ENCODE assay signal across 22 cellular contexts in the genomic region with DNA sequence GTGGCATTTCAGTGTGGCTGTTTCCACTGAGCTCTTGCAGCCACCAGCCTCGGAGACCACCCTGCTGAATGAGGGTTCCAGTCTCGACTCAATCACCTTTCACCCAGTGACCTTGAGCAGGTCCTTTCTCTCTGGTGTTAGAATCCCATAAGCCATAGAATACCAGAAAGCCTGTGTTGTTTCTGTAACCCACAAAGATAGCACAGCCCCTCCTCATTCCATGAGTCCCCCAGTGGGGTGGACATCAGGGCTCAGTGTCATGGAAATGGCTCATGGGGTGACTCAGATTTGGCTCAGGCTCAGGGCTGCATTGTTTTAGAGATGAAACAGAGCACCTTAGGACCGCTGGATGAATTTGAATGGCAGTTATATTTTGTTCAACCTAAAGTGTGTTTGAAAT.
DNase-seq lines count a peak whose midpoint lies in the region; ATAC-seq and TF ChIP-seq lines count a peak whose summit lies in the region.
"Had no signal": no experiment of that assay in that cellular context is flagged by ENCODE, and none has a peak within 500 bp of the region (broad histone marks: within the 10 kb centered on the region; RNA-seq: fewer than 3 reads in every experiment).

No MANE protein-coding gene starts in this region.

- no peak overlapping the region for H3K9ac ChIP-seq in NT2/D1 (ENCODE audit: insufficient read length, low read depth)
- H3K9ac ChIP-seq in endodermal cell (ENCODE audit: extremely low read depth, low read length, poor library complexity, severe bottlenecking): no peak overlapping the region
- H3K9ac ChIP-seq: BLaER1 treated with 17β-estradiol and CSF1 and Interleukin-3, amounts not matched to agents 10 nM and 100 nM had no signal

- no peak overlapping the region for H3K4me2 ChIP-seq in GM23338
- H3K4me2 ChIP-seq: BLaER1 treated with 17β-estradiol and CSF1 and Interleukin-3, amounts not matched to agents 10 nM and 100 nM; PC-9 had no signal

- H3K4me1 Mint-ChIP-seq in GM23338 (peaks cover 5% of the 10 kb centered on the region; the same call in 2 of the 3 replicates), endodermal cell (peaks cover 9% of the 10 kb centered on the region)
- H3K4me1 Mint-ChIP-seq: T-cell had no signal

- no peak overlapping the region for H3K4me3 ChIP-seq in GM23338
- H3K4me3 ChIP-seq in NT2/D1 (ENCODE audit: insufficient read length, low read depth): no peak overlapping the region
- H3K4me3 ChIP-seq in endodermal cell (ENCODE audit: low read length): no peak overlapping the region
- H3K4me3 ChIP-seq: BLaER1 treated with 17β-estradiol and CSF1 and Interleukin-3, amounts not matched to agents 10 nM and 100 nM; PC-9 had no signal

- peaks cover 7% of the 10 kb centered on the region for H3K4me1 ChIP-seq in GM23338 (ENCODE audit: insufficient read depth)
- no peaks in the 10 kb centered on the region for H3K4me1 ChIP-seq in NT2/D1 (ENCODE audit: insufficient read depth, insufficient read length)
- H3K4me1 ChIP-seq in endodermal cell (ENCODE audit: control insufficient read depth, insufficient read depth, low read length): no peaks in the 10 kb centered on the region

- TF ChIP-seq CTCF in GM23338 (conservative IDR thresholded peaks at IDR 0.05; ENCODE audit: low read depth in 2 of 2) (no peak), endodermal cell (conservative IDR thresholded peaks at IDR 0.05) (no peak)

- no peak overlapping the region for H3K27ac ChIP-seq in GM23338 (ENCODE audit: low read depth)
- H3K27ac ChIP-seq in endodermal cell (ENCODE audit: low read depth, low read length): no peak overlapping the region
- H3K27ac ChIP-seq: BLaER1 treated with 17β-estradiol and CSF1 and Interleukin-3, amounts not matched to agents 10 nM and 100 nM; PC-9 had no signal

- H3K9me3 ChIP-seq in NT2/D1 (ENCODE audit: insufficient read depth, low read length) (peaks cover 11% of the 10 kb centered on the region; the same call in 1 of the 2 replicates), endodermal cell (ENCODE audit: control insufficient read depth, low read length) (peaks cover 9% of the 10 kb centered on the region)
- H3K9me3 ChIP-seq: BLaER1 treated with 17β-estradiol and CSF1 and Interleukin-3, amounts not matched to agents 10 nM and 100 nM had no signal

- H3K4me3 Mint-ChIP-seq in GM23338 (no peak overlapping the region), endodermal cell (no peak overlapping the region)
- H3K4me3 Mint-ChIP-seq: CD4-positive, alpha-beta T cell; T-cell had no signal

- H3K79me2 ChIP-seq in GM23338 (replicated peaks; ENCODE audit: insufficient read depth): no peaks in the 10 kb centered on the region

- H3K27ac Mint-ChIP-seq in GM23338 (no peak overlapping the region), endodermal cell (no peak overlapping the region)
- H3K27ac Mint-ChIP-seq: CD4-positive, alpha-beta T cell; T-cell had no signal

- peaks cover 7% of the 10 kb centered on the region; the same call in 2 of the 3 replicates for H3K9me3 Mint-ChIP-seq in GM23338
- peaks cover 9% of the 10 kb centered on the region for H3K9me3 Mint-ChIP-seq in endodermal cell

- peak; percentile 87 for DNase-seq in GM23338 (ENCODE audit: low spot score)
- peak; percentile 83 for DNase-seq in NT2/D1 (ENCODE audit: low read depth, low spot score)
- peak; percentile 89 for DNase-seq in endodermal cell
- no peak for DNase-seq in AG08395 (ENCODE audit: low spot score)
- DNase-seq: AML-193; CD4-positive, alpha-beta T cell; EL; HCEC 1CT; NCI-H1092 treated with DMSO at 0.1 percent for 48 hours; NCI-H1436 treated with DMSO at 0.1 percent for 48 hours; NCI-H1930; NCI-H2107; NCI-H446; NCI-H524 treated with DMSO at 0.1 percent for 48 hours; NCI-H774; PC-9; Right ventricle myocardium superior; T-cell had no signal

- H3K36me3 Mint-ChIP-seq in GM23338 (ENCODE audit: low read depth) (no peaks in the 10 kb centered on the region), endodermal cell (ENCODE audit: low read depth) (no peaks in the 10 kb centered on the region)
- H3K36me3 Mint-ChIP-seq: T-cell had no signal

- peaks cover 86% of the 10 kb centered on the region for H3K27me3 Mint-ChIP-seq in GM23338 (ENCODE audit: insufficient read depth, low read depth, poor library complexity)
- peaks cover 76% of the 10 kb centered on the region for H3K27me3 Mint-ChIP-seq in endodermal cell (ENCODE audit: insufficient read depth)

- ATAC-seq in GM23338: peak; percentile 99
- ATAC-seq in GM21390 (IDR thresholded peaks at IDR 0.05; ENCODE audit: unreplicated experiment): no peak
- ATAC-seq in HG03378 (IDR thresholded peaks at IDR 0.05; ENCODE audit: unreplicated experiment): no peak
- ATAC-seq in GM21825 (IDR thresholded peaks at IDR 0.05; ENCODE audit: unreplicated experiment): no peak
- ATAC-seq: T-cell had no signal

- WGBS in endodermal cell (ENCODE audit: insufficient coverage in 1 of 2, insufficient read length in 1 of 2), 2 experiments: 0 to 50% methylated on average over 1 to 3 of the region's 3 CpGs

- H3K9me2 ChIP-seq in GM23338 (ENCODE audit: insufficient read depth): no peaks in the 10 kb centered on the region

- no peak overlapping the region for H2AFZ ChIP-seq in GM23338
- H2AFZ ChIP-seq: PC-9 had no signal

- no peaks in the 10 kb centered on the region; the same call in 1 of the 2 replicates for H3F3A ChIP-seq in GM23338 (replicated peaks; ENCODE audit: low read depth)

- no peaks in the 10 kb centered on the region for H3K36me3 ChIP-seq in GM23338 (ENCODE audit: insufficient read depth)
- H3K36me3 ChIP-seq in NT2/D1 (ENCODE audit: insufficient read depth, insufficient read length, low read length): no peaks in the 10 kb centered on the region
- no peaks in the 10 kb centered on the region for H3K36me3 ChIP-seq in endodermal cell (ENCODE audit: control insufficient read depth, insufficient read depth, low read length)
- H3K36me3 ChIP-seq: BLaER1 treated with 17β-estradiol and CSF1 and Interleukin-3, amounts not matched to agents 10 nM and 100 nM had no signal

- H3K27me3 ChIP-seq in GM23338 (ENCODE audit: insufficient read depth): peaks cover 92% of the 10 kb centered on the region
- peaks cover 7% of the 10 kb centered on the region for H3K27me3 ChIP-seq in NT2/D1 (ENCODE audit: insufficient read depth, insufficient read length)
- H3K27me3 ChIP-seq in endodermal cell (ENCODE audit: control insufficient read depth, insufficient read depth, low read length, poor library complexity, severe bottlenecking): no peaks in the 10 kb centered on the region
- H3K27me3 ChIP-seq: BLaER1 treated with 17β-estradiol and CSF1 and Interleukin-3, amounts not matched to agents 10 nM and 100 nM had no signal

- H4K20me1 ChIP-seq in GM23338 (replicated peaks; ENCODE audit: insufficient read depth): no peaks in the 10 kb centered on the region; the same call in 1 of the 2 replicates
- H4K20me1 ChIP-seq: BLaER1 treated with 17β-estradiol and CSF1 and Interleukin-3, amounts not matched to agents 10 nM and 100 nM had no signal

TF ChIP-seq in GM23338, 12 proteins besides CTCF, POLR2A, EP300 and RAD21 (continues in another document):
- TF ChIP-seq ZNF114 (CRISPR knock-in tag; IDR thresholded peaks at IDR 0.05): no peak
- peak; percentile 82; the same call in 1 of the 2 replicates for TF ChIP-seq NANOG (IDR thresholded peaks at IDR 0.05; ENCODE audit: borderline replicate concordance)
- TF ChIP-seq JUNB (IDR thresholded peaks at IDR 0.05; ENCODE audit: unreplicated experiment): no peak
